26 cellular contexts compared by ENCODE assay signal in genomic region chr9:130295945-130296782, GRCh38. TPM values are rescaled to one million over a fixed set of nuclear protein-coding genes. Genes with fewer than 3 reads are reported as not detected.
"Had no signal": no experiment of that assay in that cellular context is flagged by ENCODE, and none has a peak within 500 bp of the region (broad histone marks: within the 10 kb centered on the region; RNA-seq: fewer than 3 reads in every experiment).

No MANE protein-coding gene starts in this region.

- H3K36me3 ChIP-seq: ovary, thyroid gland, vagina had no signal

- DNase-seq: dorsolateral prefrontal cortex; effector CD4-positive, alpha-beta T cell; foreskin keratinocyte; heart right ventricle; hippocampal formation; mesenchymal stem cell; midbrain; nephron progenitor cell; nucleus accumbens; ovary; stimulated activated CD4-positive, alpha-beta T cell treated with anti-CD3 and anti-CD28 coated beads, Interleukin-12 subunit alpha, Interleukin-12 subunit beta, amount 100 ng/mL, for 4 hours; stimulated activated CD4-positive, alpha-beta T cell treated with anti-CD3 and anti-CD28 coated beads, Interleukin-1b, Interleukin-23, amount 100 ng/mL, for 48 hours; stimulated activated CD4-positive, alpha-beta T cell treated with anti-CD3 and anti-CD28 coated beads, Interleukin-4, amount 100 ng/mL, for 1 hour; stimulated activated CD8-positive, alpha-beta memory T cell treated with anti-CD3 and anti-CD28 coated beads, Interleukin-4, amount 100 ng/mL, for 48 hours; stimulated activated naive CD4-positive, alpha-beta T cell; stimulated activated naive CD8-positive, alpha-beta T cell treated with anti-CD3 and anti-CD28 coated beads, Interleukin-15, amount 100 ng/mL, for 72 hours; thyroid gland; trophoblast cell had no signal

- H3K4me1 Mint-ChIP-seq: stimulated activated naive CD8-positive, alpha-beta T cell treated with anti-CD3 and anti-CD28 coated beads, Interleukin-15, amount 100 ng/mL, for 72 hours had no signal

- FAIRE-seq: endothelial cell of umbilical vein, islet of Langerhans had no signal

- H3K27me3 ChIP-seq: esophagus muscularis mucosa, gastroesophageal sphincter, ovary, thyroid gland, vagina had no signal

- H3K4me3 ChIP-seq: dorsolateral prefrontal cortex, esophagus muscularis mucosa, gastroesophageal sphincter, heart right ventricle, ovary, smooth muscle cell, thyroid gland, vagina had no signal

- H3K27ac Mint-ChIP-seq: nephron progenitor cell; stimulated activated naive CD8-positive, alpha-beta T cell treated with anti-CD3 and anti-CD28 coated beads, Interleukin-15, amount 100 ng/mL, for 72 hours had no signal

- H3K4me3 Mint-ChIP-seq: naive thymus-derived CD8-positive, alpha-beta T cell; nephron progenitor cell; stimulated activated naive CD8-positive, alpha-beta T cell treated with anti-CD3 and anti-CD28 coated beads, Interleukin-15, amount 100 ng/mL, for 72 hours had no signal

- H3K9me3 Mint-ChIP-seq: nephron progenitor cell had no signal

- H3K4me2 ChIP-seq: smooth muscle cell had no signal

- ATAC-seq: foreskin keratinocyte; gastroesophageal sphincter; heart right ventricle; naive thymus-derived CD8-positive, alpha-beta T cell; sciatic nerve; stimulated activated naive CD8-positive, alpha-beta T cell treated with anti-CD3 and anti-CD28 coated beads, Interleukin-15, amount 100 ng/mL, for 72 hours had no signal

- H3K27ac ChIP-seq: dorsolateral prefrontal cortex, foreskin keratinocyte, ovary, thyroid gland, vagina had no signal

- H3K4me1 ChIP-seq: foreskin keratinocyte had no signal

- H3K9me3 ChIP-seq: esophagus muscularis mucosa, gastroesophageal sphincter, heart right ventricle, ovary, thyroid gland, vagina had no signal

- H3K36me3 Mint-ChIP-seq: naive thymus-derived CD8-positive, alpha-beta T cell had no signal

RNA-seq across cellular contexts. Expression of gene HMCN2, which starts 30.6 kb away (rescaled TPM):
- total RNA-seq: foreskin keratinocyte; naive thymus-derived CD8-positive, alpha-beta T cell had no signal
